ENCODE assay signal across 8 cellular contexts in the genomic region with DNA sequence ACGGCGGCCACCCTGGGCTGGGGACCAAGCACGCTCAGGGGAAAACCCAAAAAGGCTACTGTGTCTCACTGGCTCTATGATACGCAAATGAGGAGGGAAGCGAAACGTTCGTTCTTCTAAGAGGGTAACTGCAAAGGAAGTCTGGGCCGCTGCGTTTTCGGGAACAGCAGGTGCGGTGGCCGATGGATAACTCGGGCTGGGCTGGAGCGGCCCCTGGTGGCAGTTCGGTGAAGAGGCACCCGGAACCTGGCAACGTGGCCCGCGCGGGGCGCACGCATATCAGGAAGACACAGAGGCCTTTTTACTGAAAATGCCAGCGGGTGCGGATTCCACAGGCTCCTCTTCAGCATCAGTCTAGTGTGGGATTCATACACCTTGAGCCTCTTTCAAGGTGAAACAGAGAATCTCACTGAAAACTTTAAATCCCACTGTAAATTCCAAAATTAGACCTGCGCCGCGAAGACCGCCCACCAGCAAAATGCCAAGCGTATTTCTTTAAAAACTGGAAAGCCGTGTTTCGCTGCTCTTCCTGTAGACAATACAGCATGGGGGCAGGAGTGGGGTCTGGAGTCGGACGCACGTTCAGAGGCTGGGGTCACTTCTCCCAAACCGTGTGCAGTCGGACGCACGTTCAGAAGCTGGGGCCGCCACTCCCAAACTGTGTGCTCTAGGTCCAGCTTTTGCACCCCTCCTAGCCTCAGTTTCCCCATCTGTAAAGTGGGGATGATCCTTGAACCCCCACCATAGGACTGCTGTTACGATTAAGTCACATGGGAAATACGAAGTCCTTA. TPM values are rescaled to one million over a fixed set of nuclear protein-coding genes. Genes with fewer than 3 reads are reported as not detected.
DNase-seq lines count a peak whose midpoint lies in the region; ATAC-seq and TF ChIP-seq lines count a peak whose summit lies in the region.

No MANE protein-coding gene starts in this region.

- POLR2A ChIA-PET in SK-N-SH (lab: Yijun Ruan, JAX), result no interaction called here

- H4K8ac ChIP-seq in trophoblast cell (ENCODE audit: low read depth, low read length), result no peak overlapping the region

- H2AFZ ChIP-seq in SK-N-SH (ENCODE audit: low read depth) (peak overlapping the region; percentile 81; the same call in 1 of the 2 replicates), trophoblast cell (ENCODE audit: insufficient read depth, low read length, poor library complexity) (no peak overlapping the region)

- H3K4me2 ChIP-seq in SK-N-SH, result peak overlapping the region; percentile 75
- H3K4me2 ChIP-seq in trophoblast cell (ENCODE audit: low read length), result peak overlapping the region; percentile 20

- peak; percentile 71 for DNase-seq in NCI-H1092 (lab: John Stamatoyannopoulos, UW)
- DNase-seq in SK-N-SH, result peak; percentile 92
- peak; percentile 92 for DNase-seq in activated naive CD4-positive, alpha-beta T cell treated with anti-CD3 and anti-CD28 coated beads, Interleukin-2, amount 50 U/mL, for 16 hours
- peak; percentile 97 for DNase-seq in Right ventricle myocardium inferior (ENCODE audit: missing footprints)
- DNase-seq in trophoblast cell, result peak; percentile 82 to 96
- DNase-seq in transverse colon, result peak; percentile 94

- intact Hi-C loops in Right ventricle myocardium inferior (cut with DNase I) (loop anchor here (10.0 kb wide), 2 partner anchors 250 to 400 kb away; partner anchors contain the start of genes DNAH3 and LDAF1), transverse colon (cut with DNase I; ENCODE audit: low total_unique reads) (no loop called here)

- H3K4ac ChIP-seq in trophoblast cell (ENCODE audit: low read depth, low read length), result no peak overlapping the region

- H3F3A ChIP-seq in SK-N-SH (replicated peaks; ENCODE audit: insufficient read depth), result no peaks in the 10 kb centered on the region

- no peaks in the 10 kb centered on the region for H3K9me2 ChIP-seq in SK-N-SH

- no peaks in the 10 kb centered on the region for H3K9me3 ChIP-seq in SK-N-SH
- peaks cover 1% of the 10 kb centered on the region for H3K9me3 ChIP-seq in trophoblast cell (ENCODE audit: insufficient read depth, low read depth, low read length)
- no peaks in the 10 kb centered on the region for H3K9me3 ChIP-seq in transverse colon

- H3K79me2 ChIP-seq in SK-N-SH (ENCODE audit: insufficient read depth) (no peaks in the 10 kb centered on the region), trophoblast cell (ENCODE audit: control insufficient read depth, insufficient read depth, low read length, poor library complexity) (no peaks in the 10 kb centered on the region)

- H2BK12ac ChIP-seq in trophoblast cell (ENCODE audit: low read length), result no peak overlapping the region

- TF ChIP-seq RAD21 in SK-N-SH (IDR thresholded peaks at IDR 0.05; ENCODE audit: low read length), result peak; percentile 94

- WGBS in SK-N-SH (ENCODE audit: low lambda C conversion rate), result 42% methylated on average over 40 of the region's 41 CpGs
- WGBS in trophoblast cell (ENCODE audit: extremely low coverage, insufficient coverage, insufficient read length), result no CpG with 5 or more reads among the region's 41 CpGs
- 21 to 35% methylated on average over 31 to 41 of the region's 41 CpGs for WGBS in transverse colon (ENCODE audit: low coverage in 1 of 2), 2 donors

- H3K36me3 ChIP-seq in SK-N-SH (replicated peaks in 1 of 2; ENCODE audit: control insufficient read depth in 1 of 2, insufficient read depth in 2 of 2, low read length in 1 of 2), result no peaks in the 10 kb centered on the region
- no peaks in the 10 kb centered on the region for H3K36me3 ChIP-seq in trophoblast cell (ENCODE audit: control insufficient read depth in 1 of 2, insufficient read depth in 2 of 2, low read length in 2 of 2)
- no peaks in the 10 kb centered on the region for H3K36me3 ChIP-seq in transverse colon

- in situ Hi-C loops in transverse colon (cut with MboI; ENCODE audit: low pct_ligation_motif_present in 1 of 4, low pct_unique_long_range_greater_than_20kb in 1 of 4, low sequenced_read_pairs in 3 of 4), result loop anchor here in 1 of 4 donors (10.0 kb wide), 1 partner anchor 370 kb away; no protein-coding TSS in a partner anchor

- no peak overlapping the region for H3K27ac ChIP-seq in SK-N-SH (ENCODE audit: low read depth in 2 of 2, low read length in 1 of 2)
- no peak overlapping the region for H3K27ac ChIP-seq in trophoblast cell (ENCODE audit: low read depth, low read length)
- no peak overlapping the region for H3K27ac ChIP-seq in transverse colon

- TF ChIP-seq POLR2A in transverse colon (IDR thresholded peaks at IDR 0.05), result no peak

- H4K12ac ChIP-seq in trophoblast cell (ENCODE audit: low read depth, low read length), result no peak overlapping the region

- no peaks in the 10 kb centered on the region for H3K79me1 ChIP-seq in trophoblast cell (ENCODE audit: low read length)

- no peak overlapping the region for H3K14ac ChIP-seq in trophoblast cell (ENCODE audit: low read length)

- H4K91ac ChIP-seq in trophoblast cell (ENCODE audit: low read depth, low read length), result no peak overlapping the region

- CTCF ChIA-PET in SK-N-SH (lab: Yijun Ruan, JAX), result interaction anchor here (0.8 to 1.7 kb wide), 9 partner anchors 9 to 398 kb away, joined by 3 to 7 read pairs (median 4); no protein-coding TSS in a partner anchor

- H3K9ac ChIP-seq in SK-N-SH, result no peak overlapping the region
- H3K9ac ChIP-seq in trophoblast cell (ENCODE audit: low read length), result no peak overlapping the region

- peaks cover 0 to 14% of the 10 kb centered on the region in 2 experiments; a peak in 1 of 4 replicates for H3K4me1 ChIP-seq in SK-N-SH (ENCODE audit: control insufficient read depth in 1 of 2, insufficient read depth in 2 of 2, low read depth in 1 of 2, low read length in 1 of 2)
- H3K4me1 ChIP-seq in trophoblast cell (ENCODE audit: control insufficient read depth in 1 of 2, insufficient read depth in 2 of 2, low read length in 2 of 2), result peaks cover 0 to 3% of the 10 kb centered on the region in 2 experiments
- H3K4me1 ChIP-seq in transverse colon, result peaks cover 3 to 9% (median 5%) of the 10 kb centered on the region in 4 donors

- H3K27me3 ChIP-seq in SK-N-SH (ENCODE audit: insufficient read depth) (peaks cover 4% of the 10 kb centered on the region; the same call in 1 of the 2 replicates), trophoblast cell (ENCODE audit: insufficient read depth, low read length) (no peaks in the 10 kb centered on the region), transverse colon (peaks cover 3% of the 10 kb centered on the region)

- peak; percentile 97 for ATAC-seq in HG02759 (IDR thresholded peaks at IDR 0.05; ENCODE audit: unreplicated experiment)
- ATAC-seq in Right ventricle myocardium inferior, result peak; percentile 76

- H3K18ac ChIP-seq in trophoblast cell (ENCODE audit: low read length), result no peak overlapping the region

- peak; percentile 99 for TF ChIP-seq CTCF in GM12874 (IDR thresholded peaks at IDR 0.05; ENCODE audit: insufficient read depth, low read depth, low read length)
- peak; percentile 100 for TF ChIP-seq CTCF in SK-N-SH (IDR thresholded peaks at IDR 0.05)
- peak; percentile 98 to 100 (median 100) for TF ChIP-seq CTCF in transverse colon (IDR thresholded peaks at IDR 0.05)

- H4K20me1 ChIP-seq in SK-N-SH (ENCODE audit: insufficient read depth), result no peaks in the 10 kb centered on the region

- no peak overlapping the region for H2AK5ac ChIP-seq in trophoblast cell (ENCODE audit: low read length)

- peak overlapping the region; percentile 16 to 52; a peak in 2 of 4 replicates for H3K4me3 ChIP-seq in SK-N-SH (ENCODE audit: low read depth in 2 of 2, low read length in 1 of 2)
- H3K4me3 ChIP-seq in trophoblast cell (ENCODE audit: low read depth, low read length), result no peak overlapping the region
- H3K4me3 ChIP-seq in transverse colon, result peak overlapping the region in 1 of 4 donors; percentile 29

- no peak for TF ChIP-seq EP300 in SK-N-SH (IDR thresholded peaks at IDR 0.05; ENCODE audit: borderline replicate concordance in 1 of 2, low read depth in 1 of 2, low read length in 1 of 2)
- no peak for TF ChIP-seq EP300 in transverse colon (IDR thresholded peaks at IDR 0.05; ENCODE audit: low read depth)

- H2BK5ac ChIP-seq in trophoblast cell (ENCODE audit: low read depth, low read length, poor library complexity), result no peak overlapping the region

- H2BK120ac ChIP-seq in trophoblast cell (ENCODE audit: insufficient read depth, low read length, poor library complexity), result no peak overlapping the region

- H3K23ac ChIP-seq in trophoblast cell (ENCODE audit: low read length), result no peak overlapping the region

TF ChIP-seq in SK-N-SH, 30 proteins besides CTCF, POLR2A, EP300 and RAD21:
- TF ChIP-seq, protein P1, sequence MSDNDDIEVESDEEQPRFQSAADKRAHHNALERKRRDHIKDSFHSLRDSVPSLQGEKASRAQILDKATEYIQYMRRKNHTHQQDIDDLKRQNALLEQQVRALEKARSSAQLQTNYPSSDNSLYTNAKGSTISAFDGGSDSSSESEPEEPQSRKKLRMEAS (IDR thresholded peaks at IDR 0.05; ENCODE audit: low read depth), result peak; percentile 88
- peak; percentile 97 for TF ChIP-seq SMC3 (IDR thresholded peaks at IDR 0.05; ENCODE audit: low read depth, low read length)
- TF ChIP-seq GATA2 (CRISPR knock-in tag; IDR thresholded peaks at IDR 0.05), result no peak
- peak; percentile 50; the same call in 1 of the 2 replicates for TF ChIP-seq SIN3A (IDR thresholded peaks at IDR 0.05; ENCODE audit: borderline replicate concordance, low read depth, low read length)
- no peak for TF ChIP-seq POLR2AphosphoS5 (IDR thresholded peaks at IDR 0.05; ENCODE audit: low read depth, low read length)
- TF ChIP-seq RCOR1 (IDR thresholded peaks at IDR 0.05; ENCODE audit: low read length), result no peak; the same call in 1 of the 2 replicates
- TF ChIP-seq NRF1 (IDR thresholded peaks at IDR 0.05; ENCODE audit: low read depth, low read length), result 0 out of 2 replicates have a peak, but pooled peaks have one; percentile 38
- TF ChIP-seq, protein P2, sequence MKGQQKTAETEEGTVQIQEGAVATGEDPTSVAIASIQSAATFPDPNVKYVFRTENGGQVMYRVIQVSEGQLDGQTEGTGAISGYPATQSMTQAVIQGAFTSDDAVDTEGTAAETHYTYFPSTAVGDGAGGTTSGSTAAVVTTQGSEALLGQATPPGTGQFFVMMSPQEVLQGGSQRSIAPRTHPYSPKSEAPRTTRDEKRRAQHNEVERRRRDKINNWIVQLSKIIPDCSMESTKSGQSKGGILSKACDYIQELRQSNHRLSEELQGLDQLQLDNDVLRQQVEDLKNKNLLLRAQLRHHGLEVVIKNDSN (IDR thresholded peaks at IDR 0.05; ENCODE audit: borderline replicate concordance, low read depth), result no peak
- peak; percentile 87 for TF ChIP-seq ELF1 (IDR thresholded peaks at IDR 0.05)
- TF ChIP-seq YY1 (IDR thresholded peaks at IDR 0.05; ENCODE audit: low read depth), result no peak
- TF ChIP-seq MXI1 (IDR thresholded peaks at IDR 0.05; ENCODE audit: low read depth, low read length), result peak; percentile 72; the same call in 1 of the 2 replicates

RNA-seq across cellular contexts. Expression of gene METTL9, which starts 44.4 kb away (rescaled TPM):
- polyA plus RNA-seq in SK-N-SH (2012; rRNA removed), result 70.7 and 82.9 TPM in 2 replicates
- polyA plus RNA-seq in SK-N-SH (2012; cell fraction: cytosol; rRNA removed), result 108 and 115 TPM in 2 replicates
- 28.0 and 48.3 TPM in 2 replicates for polyA plus RNA-seq in SK-N-SH (2012; cell fraction: nucleus; rRNA removed)
- total RNA-seq in Right ventricle myocardium inferior (43.7 TPM), transverse colon (100 to 1,000 TPM in 1 of 4 donors, 10 to 100 TPM in 3; 41.9 to 116 (median 67.5) TPM)
- 75.9 and 83.4 TPM in 2 replicates for polyA plus RNA-seq in trophoblast cell (2013)
